In the genomic region with DNA sequence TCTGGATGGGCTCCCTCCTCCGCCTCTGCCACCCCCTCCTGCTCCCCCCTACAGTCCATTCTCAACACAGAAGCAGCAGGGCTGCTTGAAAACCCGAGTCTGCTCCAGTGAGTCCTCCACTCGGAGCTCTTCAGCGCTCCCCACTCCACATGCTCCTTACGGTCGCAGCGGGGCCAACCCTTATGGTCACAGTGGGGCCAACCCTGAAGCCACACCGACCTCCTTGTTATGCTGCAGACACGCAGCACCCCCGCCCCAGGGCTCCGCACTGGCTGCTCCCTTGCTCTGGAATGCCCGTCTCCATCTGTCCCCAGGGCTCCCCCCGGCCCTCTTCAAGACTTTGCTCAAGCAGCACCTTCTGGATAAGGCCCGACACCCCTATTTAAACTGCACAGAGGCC, we compare ENCODE assay signal across 32 cellular contexts. TPM values are rescaled to one million over a fixed set of nuclear protein-coding genes. Genes with fewer than 3 reads are reported as not detected.
"Had no signal": no experiment of that assay in that cellular context is flagged by ENCODE, and none has a peak within 500 bp of the region (broad histone marks: within the 10 kb centered on the region; RNA-seq: fewer than 3 reads in every experiment).

No MANE protein-coding gene starts in this region.

- H3K36me3 ChIP-seq: SJSA1 had no signal

- H3K9me3 Mint-ChIP-seq: activated CD4-positive, alpha-beta T cell treated with anti-CD3 and anti-CD28 coated beads, Interleukin-2, amount 10 ng/mL, durations not matched to agents 24 days and 14 days; activated CD8-positive, alpha-beta T cell treated with anti-CD3 and anti-CD28 coated beads for 36 hours; activated naive CD4-positive, alpha-beta T cell treated with anti-CD3 and anti-CD28 coated beads, Interleukin-2, amount 50 U/mL, for 72 hours; activated T-helper 2 cell treated with anti-CD3 and anti-CD28 coated beads, Interferon-gamma antibody, Interleukin-2, Interleukin-4, amounts not matched to agents 10 μg/mL and 5 μg/mL and 100 μg/mL, durations not matched to agents 14 hours and 24 hours and 36 hours had no signal

- DNase-seq: activated CD4-positive, alpha-beta T cell treated with anti-CD3 and anti-CD28 coated beads, Interleukin-2, amount 10 ng/mL, durations not matched to agents 24 days and 14 days; activated CD4-positive, alpha-beta T cell treated with anti-CD3 and anti-CD28 coated beads, Interleukin-2, amount 50 U/mL, for 4 hours; activated CD8-positive, alpha-beta T cell treated with anti-CD3 and anti-CD28 coated beads for 36 hours; activated gamma-delta T cell; activated naive CD4-positive, alpha-beta T cell treated with Interleukin-2 at 50 U/mL for 16 hours; activated T-cell treated with anti-CD3 and anti-CD28 coated beads, Interleukin-2, amount 50 U/mL, for 1 hour; adrenal gland; body of pancreas; KG1; MM.1S; MV-4-11; NCI-H1092; NCI-H146; NCI-H187; NCI-H2029 treated with DMSO at 0.1 percent for 48 hours; NCI-H2107; NCI-H2171; NCI-H510A; NCI-H69; NCI-H82; SHP77 treated with DMSO at 0.1 percent for 48 hours; T-helper 1 cell; T-helper 2 cell; T-helper 9 cell had no signal

- H3K4me3 Mint-ChIP-seq: activated CD4-positive, alpha-beta T cell treated with anti-CD3 and anti-CD28 coated beads, Interleukin-2, amount 10 ng/mL, durations not matched to agents 24 days and 14 days; activated CD8-positive, alpha-beta T cell treated with anti-CD3 and anti-CD28 coated beads for 36 hours had no signal

- H3K4me1 ChIP-seq: breast epithelium, SJSA1 had no signal

- FAIRE-seq: astrocyte had no signal

- H3K27ac ChIP-seq: adrenal gland, body of pancreas, breast epithelium, SJSA1 had no signal

- H3K27ac Mint-ChIP-seq: activated CD4-positive, alpha-beta T cell treated with anti-CD3 and anti-CD28 coated beads, Interleukin-2, amount 10 ng/mL, durations not matched to agents 24 days and 14 days; activated CD8-positive, alpha-beta T cell treated with anti-CD3 and anti-CD28 coated beads for 36 hours; activated T-helper 2 cell treated with anti-CD3 and anti-CD28 coated beads, Interferon-gamma antibody, Interleukin-2, Interleukin-4, amounts not matched to agents 10 μg/mL and 5 μg/mL and 100 μg/mL, durations not matched to agents 14 hours and 24 hours and 36 hours had no signal

- H3K9me3 ChIP-seq: adrenal gland, body of pancreas, breast epithelium, SJSA1 had no signal

- H3K27me3 Mint-ChIP-seq: activated CD4-positive, alpha-beta T cell treated with anti-CD3 and anti-CD28 coated beads, Interleukin-2, amount 10 ng/mL, durations not matched to agents 24 days and 14 days; activated CD8-positive, alpha-beta T cell treated with anti-CD3 and anti-CD28 coated beads for 36 hours had no signal

- ATAC-seq: activated CD8-positive, alpha-beta T cell treated with anti-CD3 and anti-CD28 coated beads for 36 hours; activated naive CD4-positive, alpha-beta T cell treated with anti-CD3 and anti-CD28 coated beads, Interleukin-2, amount 50 U/mL, for 72 hours; body of pancreas; Panc1; SK-N-SH treated with all-trans-retinoic acid at 6 μM for 48 hours had no signal

- H3K27me3 ChIP-seq: adrenal gland, body of pancreas, breast epithelium, SJSA1 had no signal

- H3K36me3 Mint-ChIP-seq: activated naive CD4-positive, alpha-beta T cell treated with anti-CD3 and anti-CD28 coated beads, Interleukin-2, amount 50 U/mL, for 72 hours had no signal

- H3K4me3 ChIP-seq: adrenal gland, body of pancreas, breast epithelium, SJSA1 had no signal

RNA-seq across cellular contexts. Expression of a gene that starts 36.9 kb away (rescaled TPM):
- total RNA-seq: activated CD4-positive, alpha-beta T cell treated with anti-CD3 and anti-CD28 coated beads, Interleukin-2, amount 10 ng/mL, durations not matched to agents 24 days and 14 days; activated CD8-positive, alpha-beta memory T cell treated with anti-CD3 and anti-CD28 coated beads for 36 hours; activated CD8-positive, alpha-beta T cell treated with anti-CD3 and anti-CD28 coated beads for 36 hours; activated naive CD4-positive, alpha-beta T cell treated with anti-CD3 and anti-CD28 coated beads, Interleukin-2, amount 50 U/mL, for 72 hours; activated T-helper 2 cell treated with anti-CD3 and anti-CD28 coated beads, Interferon-gamma antibody, Interleukin-2, Interleukin-4, amounts not matched to agents 10 μg/mL and 5 μg/mL and 100 μg/mL, durations not matched to agents 14 hours and 24 hours and 36 hours; SJSA1 had no signal
